Comparison of ENCODE assay signal across 1 cellular context in genomic region chr19:17996826-17997316, GRCh38.
TF ChIP-seq lines count a peak whose summit lies in the region.

No MANE protein-coding gene starts in this region.

TF ChIP-seq in HepG2, 621 proteins besides CTCF, POLR2A, EP300 and RAD21 (continued from another document):
- TF ChIP-seq ZHX1 (CRISPR knock-in tag; IDR thresholded peaks at IDR 0.05; ENCODE audit: low read depth) (no peak), ZNF576 (CRISPR knock-in tag; IDR thresholded peaks at IDR 0.05) (no peak), TGIF2 (CRISPR knock-in tag; IDR thresholded peaks at IDR 0.05) (no peak; the same call in 1 of the 2 replicates), MTERF4 (CRISPR knock-in tag; IDR thresholded peaks at IDR 0.05) (0 out of 2 replicates have a peak, but pooled peaks have one; percentile 35), RELA (CRISPR knock-in tag; IDR thresholded peaks at IDR 0.05) (no peak), ZBTB8A (CRISPR knock-in tag; IDR thresholded peaks at IDR 0.05; ENCODE audit: borderline replicate concordance, low read depth) (no peak), ZFP36L1 (CRISPR knock-in tag; IDR thresholded peaks at IDR 0.05) (no peak), ZBTB10 (CRISPR knock-in tag; IDR thresholded peaks at IDR 0.05; ENCODE audit: borderline replicate concordance) (no peak), ZNF510 (CRISPR knock-in tag; IDR thresholded peaks at IDR 0.05; ENCODE audit: low read depth) (no peak), ZNF407 (CRISPR knock-in tag; IDR thresholded peaks at IDR 0.05; ENCODE audit: not compliant biosample characterization) (no peak), ZSCAN20 (CRISPR knock-in tag; IDR thresholded peaks at IDR 0.05; ENCODE audit: borderline replicate concordance) (no peak), ZNF704 (CRISPR knock-in tag; IDR thresholded peaks at IDR 0.05; ENCODE audit: borderline replicate concordance) (no peak), PAXIP1 (CRISPR knock-in tag; conservative IDR thresholded peaks at IDR 0.05) (no peak), SMC3 (IDR thresholded peaks at IDR 0.05; ENCODE audit: low read length) (peak; percentile 75), HNF1B (CRISPR knock-in tag; IDR thresholded peaks at IDR 0.05) (no peak), BCL6 (CRISPR knock-in tag; IDR thresholded peaks at IDR 0.05) (no peak), ZBTB7A (CRISPR knock-in tag; IDR thresholded peaks at IDR 0.05) (no peak), ZBTB20 (CRISPR knock-in tag; IDR thresholded peaks at IDR 0.05; ENCODE audit: borderline replicate concordance, low read depth) (no peak)
